In the genomic region with DNA sequence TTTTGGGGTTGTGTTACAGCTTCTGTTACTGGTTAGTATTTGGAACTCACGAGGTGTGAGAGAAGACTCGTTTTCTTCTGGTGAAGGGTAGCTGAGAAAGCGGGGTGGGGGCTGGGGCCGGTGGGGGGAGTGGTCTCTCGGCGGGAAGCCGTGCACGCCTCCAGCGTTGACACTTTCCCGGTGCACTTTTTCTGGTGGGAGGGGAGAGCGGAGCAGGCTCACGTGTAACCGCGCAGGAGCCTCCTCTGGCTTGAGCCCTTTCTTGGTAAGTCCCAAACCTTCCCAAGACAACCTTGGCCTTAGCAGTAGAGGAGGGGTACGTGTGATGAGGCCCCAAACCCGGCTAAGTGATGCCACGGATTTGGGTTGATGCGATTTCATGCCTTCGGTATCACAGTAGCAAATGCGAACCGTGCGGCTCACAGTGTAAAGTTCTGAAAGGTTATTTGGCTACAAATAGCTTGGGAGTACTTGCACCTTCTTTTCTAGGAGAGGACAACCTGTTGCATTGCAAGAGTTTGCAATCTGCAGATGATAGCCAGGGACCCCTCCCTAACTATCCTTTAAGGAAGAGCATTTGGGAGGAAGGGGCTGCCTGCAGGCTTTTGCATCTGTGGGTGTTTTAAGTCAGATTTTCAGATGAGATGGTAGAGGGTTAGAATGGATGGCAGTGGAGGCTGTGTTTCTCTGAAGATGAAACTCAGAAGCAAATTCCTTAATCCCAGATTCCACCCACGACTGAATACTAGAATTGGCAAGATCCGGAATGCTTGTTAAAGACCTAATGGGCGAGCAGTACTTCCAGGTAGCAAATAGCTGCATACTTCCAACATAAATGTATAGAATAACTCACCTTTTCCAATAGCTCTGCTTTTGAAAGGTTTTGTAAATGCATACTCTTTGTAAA, we compare ENCODE assay signal across 8 cellular contexts. TPM values are rescaled to one million over a fixed set of nuclear protein-coding genes. Genes with fewer than 3 reads are reported as not detected.
DNase-seq lines count a peak whose midpoint lies in the region; ATAC-seq, FAIRE-seq and TF ChIP-seq lines count a peak whose summit lies in the region.
"Had no signal": no experiment of that assay in that cellular context is flagged by ENCODE, and none has a peak within 500 bp of the region (broad histone marks: within the 10 kb centered on the region; RNA-seq: fewer than 3 reads in every experiment).

No MANE protein-coding gene starts in this region.

- POLR2A ChIA-PET in HCT116 (lab: Charles Lee), result interaction anchor here (0.7 kb wide), 2 partner anchors 28 to 299 kb away, joined by 3 read pairs; no protein-coding TSS in a partner anchor

- no peaks in the 10 kb centered on the region for H3K9me3 ChIP-seq in HCT116 (ENCODE audit: control insufficient read depth in 1 of 2, insufficient read depth in 1 of 2, low read depth in 1 of 2, low read length in 2 of 2)

- H3K27me3 ChIP-seq in HCT116 (ENCODE audit: insufficient read depth, low read length), result no peaks in the 10 kb centered on the region

- H3K36me3 ChIP-seq in HCT116 (ENCODE audit: control insufficient read depth in 1 of 2, insufficient read depth in 2 of 2, low read length in 2 of 2), result no peaks in the 10 kb centered on the region

- FAIRE-seq in urothelium cell line (lab: Jason Lieb, UNC), result no peak

- RAD21 ChIA-PET in HCT116 (lab: Charles Lee; ENCODE audit: low non-redundant PET in 1 of 2, low total read pairs in 2 of 2, uncharacterized antibody in 2 of 2, unreplicated experiment in 2 of 2), result no interaction called here

- ATAC-seq in HCT116, result no peak
- no peak for ATAC-seq in GM18861 (IDR thresholded peaks at IDR 0.05; ENCODE audit: unreplicated experiment)
- ATAC-seq: stimulated activated memory B cell treated with anti-CD40 and anti-IgM and Interleukin-4, amounts not matched to agents 10 μg/mL and 1 μg/mL and 100 μg/mL, for 72 hours had no signal

- intact Hi-C loops in HCT116 (cut with micrococcal nuclease), result no loop called here

- no peak overlapping the region for H3K27ac Mint-ChIP-seq in activated naive CD8-positive, alpha-beta T cell treated with anti-CD3 and anti-CD28 coated beads for 36 hours
- H3K27ac Mint-ChIP-seq: stimulated activated memory B cell treated with anti-CD40 and anti-IgM and Interleukin-4, amounts not matched to agents 10 μg/mL and 1 μg/mL and 100 μg/mL, for 72 hours had no signal

- H3K4me1 Mint-ChIP-seq in activated naive CD8-positive, alpha-beta T cell treated with anti-CD3 and anti-CD28 coated beads for 36 hours, result peaks cover 12% of the 10 kb centered on the region

- BruUV-seq in HCT116 (replicated peaks; lab: Mats Ljungman, UMichigan), result TSS peak; percentile 38

- no peak for DNase-seq in HCT116 (ENCODE audit: low read depth, low spot score)
- DNase-seq in activated naive CD8-positive, alpha-beta T cell treated with anti-CD3 and anti-CD28 coated beads for 36 hours, result peak; percentile 3
- peak; percentile 32 for DNase-seq in iPS-NIHi11 (ENCODE audit: low spot score)
- no peak for DNase-seq in urothelium cell line (ENCODE audit: low spot score)
- no peak for DNase-seq in GM13976 (ENCODE audit: low spot score)

- TF ChIP-seq CTCF in HCT116 (IDR thresholded peaks at IDR 0.05 in 2 of 3, conservative IDR thresholded peaks at IDR 0.05 in 1 of 3; ENCODE audit: borderline replicate concordance in 1 of 3, insufficient read depth in 1 of 3, low read depth in 2 of 3, low read length in 2 of 3) (no peak), GM13976 (IDR thresholded peaks at IDR 0.05; ENCODE audit: borderline replicate concordance, control extremely low read depth, extremely low read depth, insufficient read depth, missing control alignments) (no peak)

- no peak overlapping the region for H3K4me2 ChIP-seq in HCT116 (ENCODE audit: low read length)

- H3K4me3 ChIP-seq in HCT116 (replicated peaks in 1 of 2; ENCODE audit: low read depth in 1 of 2, low read length in 2 of 2) (no peak overlapping the region), skin epidermis (peak overlapping the region; percentile 37 to 61 (median 50))

- H3K9me2 ChIP-seq in HCT116 (ENCODE audit: insufficient read depth), result no peaks in the 10 kb centered on the region

- H2AFZ ChIP-seq in HCT116 (ENCODE audit: low read depth, low read length, poor library complexity, severe bottlenecking), result no peak overlapping the region

- H3K9me3 Mint-ChIP-seq in activated naive CD8-positive, alpha-beta T cell treated with anti-CD3 and anti-CD28 coated beads for 36 hours, result peaks cover under 1% of the 10 kb centered on the region
- H3K9me3 Mint-ChIP-seq: stimulated activated memory B cell treated with anti-CD40 and anti-IgM and Interleukin-4, amounts not matched to agents 10 μg/mL and 1 μg/mL and 100 μg/mL, for 72 hours had no signal

- peaks cover 90% of the 10 kb centered on the region for H3K27me3 Mint-ChIP-seq in activated naive CD8-positive, alpha-beta T cell treated with anti-CD3 and anti-CD28 coated beads for 36 hours

- H3K79me2 ChIP-seq in HCT116 (ENCODE audit: insufficient read depth, low read length), result no peaks in the 10 kb centered on the region

- CTCF ChIA-PET in HCT116 (lab: Charles Lee), result no interaction called here

- no peak overlapping the region for H3K9ac ChIP-seq in HCT116 (ENCODE audit: low read length)

- TF ChIP-seq RAD21 in HCT116 (IDR thresholded peaks at IDR 0.05; ENCODE audit: low read depth), result no peak

- no peak for TF ChIP-seq POLR2A in HCT116 (IDR thresholded peaks at IDR 0.05; ENCODE audit: borderline replicate concordance, extremely low read depth, insufficient read depth, insufficient read length)

- H3K4me1 ChIP-seq in HCT116 (ENCODE audit: control insufficient read depth in 1 of 2, insufficient read depth in 2 of 2, low read length in 2 of 2), result peaks cover 4 to 10% of the 10 kb centered on the region in 2 experiments; a peak in 3 of 4 replicates

- H3K27ac ChIP-seq in HCT116 (ENCODE audit: low read depth, low read length) (no peak overlapping the region), skin epidermis (peak overlapping the region in 15 of 21 experiments; percentile 29 to 90 (median 69))

- H4K20me1 ChIP-seq in HCT116 (ENCODE audit: insufficient read depth), result no peaks in the 10 kb centered on the region

- no peaks in the 10 kb centered on the region for H3K36me3 Mint-ChIP-seq in activated naive CD8-positive, alpha-beta T cell treated with anti-CD3 and anti-CD28 coated beads for 36 hours
- H3K36me3 Mint-ChIP-seq: stimulated activated memory B cell treated with anti-CD40 and anti-IgM and Interleukin-4, amounts not matched to agents 10 μg/mL and 1 μg/mL and 100 μg/mL, for 72 hours had no signal

- peak overlapping the region; percentile 30 for H3K4me3 Mint-ChIP-seq in activated naive CD8-positive, alpha-beta T cell treated with anti-CD3 and anti-CD28 coated beads for 36 hours

- in situ Hi-C loops in GM13976 (cut with MboI; ENCODE audit: low sequenced_read_pairs, unreplicated experiment), result no loop called here

TF ChIP-seq in HCT116, 20 proteins besides CTCF, POLR2A, EP300 and RAD21 (continues in another document):
- TF ChIP-seq EZH2phosphoT487 (IDR thresholded peaks at IDR 0.05; ENCODE audit: borderline replicate concordance), result no peak
- TF ChIP-seq FOSL1 (IDR thresholded peaks at IDR 0.05; ENCODE audit: low read depth), result no peak
- TF ChIP-seq EGR1 (IDR thresholded peaks at IDR 0.05; ENCODE audit: low read depth), result no peak
- no peak for TF ChIP-seq REST (IDR thresholded peaks at IDR 0.05; ENCODE audit: low read depth)
- TF ChIP-seq ZFX (IDR thresholded peaks at IDR 0.05), result no peak
- TF ChIP-seq, protein P1, sequence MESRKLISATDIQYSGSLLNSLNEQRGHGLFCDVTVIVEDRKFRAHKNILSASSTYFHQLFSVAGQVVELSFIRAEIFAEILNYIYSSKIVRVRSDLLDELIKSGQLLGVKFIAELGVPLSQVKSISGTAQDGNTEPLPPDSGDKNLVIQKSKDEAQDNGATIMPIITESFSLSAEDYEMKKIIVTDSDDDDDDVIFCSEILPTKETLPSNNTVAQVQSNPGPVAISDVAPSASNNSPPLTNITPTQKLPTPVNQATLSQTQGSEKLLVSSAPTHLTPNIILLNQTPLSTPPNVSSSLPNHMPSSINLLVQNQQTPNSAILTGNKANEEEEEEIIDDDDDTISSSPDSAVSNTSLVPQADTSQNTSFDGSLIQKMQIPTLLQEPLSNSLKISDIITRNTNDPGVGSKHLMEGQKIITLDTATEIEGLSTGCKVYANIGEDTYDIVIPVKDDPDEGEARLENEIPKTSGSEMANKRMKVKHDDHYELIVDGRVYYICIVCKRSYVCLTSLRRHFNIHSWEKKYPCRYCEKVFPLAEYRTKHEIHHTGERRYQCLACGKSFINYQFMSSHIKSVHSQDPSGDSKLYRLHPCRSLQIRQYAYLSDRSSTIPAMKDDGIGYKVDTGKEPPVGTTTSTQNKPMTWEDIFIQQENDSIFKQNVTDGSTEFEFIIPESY (IDR thresholded peaks at IDR 0.05; ENCODE audit: extremely low read depth, insufficient replicate concordance, low read length), result no peak
- TF ChIP-seq ATF3 (IDR thresholded peaks at IDR 0.05), result no peak

RNA-seq across cellular contexts. Expression of gene HLF, which starts 1.5 kb away (rescaled TPM):
- 1.5 TPM for total RNA-seq in HCT116 (2021; ENCODE audit: unreplicated experiment)
- polyA plus RNA-seq in HCT116 (2012), result 1.3 and 1.5 TPM in 2 replicates
- total RNA-seq in activated naive CD8-positive, alpha-beta T cell treated with anti-CD3 and anti-CD28 coated beads for 36 hours, result under 1 TPM; 0.19 to 0.32 TPM

Comparison
In these comparisons a context has a peak if more than half of its experiments do, and no peak if none do; other contexts are left out.
1. DNase-seq: peak in activated naive CD8-positive, alpha-beta T cell treated with anti-CD3 and anti-CD28 coated beads for 36 hours (single experiment) and iPS-NIHi11 (single experiment); none in HCT116 (single experiment), urothelium cell line (single experiment) and GM13976 (single experiment).
2. H3K4me3 ChIP-seq: peak in skin epidermis (7 of 7); none in HCT116 (0 of 2).